Comparison of ENCODE assay signal across 31 cellular contexts in the genomic region with DNA sequence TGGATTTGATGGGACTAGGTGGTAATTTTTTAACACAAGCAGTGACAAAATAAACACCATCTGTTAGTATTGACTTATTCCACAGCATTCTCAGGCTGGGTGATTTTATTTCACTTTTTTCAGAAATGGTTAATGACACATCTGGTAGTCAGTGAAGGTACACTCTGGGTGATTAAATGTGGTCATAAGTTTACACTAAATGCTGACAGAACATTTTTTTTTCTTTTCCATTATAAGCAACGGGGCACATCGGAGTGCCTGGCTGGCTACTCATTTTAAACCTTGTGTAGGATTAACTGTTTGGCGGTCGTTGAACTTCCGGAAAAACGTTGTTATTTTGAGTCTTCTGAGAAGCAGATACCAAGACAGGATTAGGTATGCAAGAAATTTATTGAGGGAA.
A peak's percentile ranks its signal among the peaks of the same experiment; 100 is the strongest.
DNase-seq lines count a peak whose midpoint lies in the region; ATAC-seq, FAIRE-seq and TF ChIP-seq lines count a peak whose summit lies in the region.
"Had no signal": no experiment of that assay in that cellular context is flagged by ENCODE, and none has a peak within 500 bp of the region (broad histone marks: within the 10 kb centered on the region; RNA-seq: fewer than 3 reads in every experiment).

No MANE protein-coding gene starts in this region.

- no peak overlapping the region for H3K27ac Mint-ChIP-seq in activated naive CD4-positive, alpha-beta T cell treated with anti-CD3 and anti-CD28 coated beads, Interleukin-2, amount 50 U/mL, for 72 hours
- H3K27ac Mint-ChIP-seq: activated CD8-positive, alpha-beta memory T cell treated with anti-CD3 and anti-CD28 coated beads, Interleukin-2, amount 10 ng/mL, durations not matched to agents 7 days and 5 days; brain; endodermal cell; natural killer cell treated with Interleukin-12 subunit alpha and Interleukin-12 subunit beta and Interleukin-15 and Interleukin-18, amount 100 ng/mL, for 72 hours; T-helper 17 cell had no signal

- peak overlapping the region; percentile 59; the same call in 1 of the 2 replicates for H3K27ac ChIP-seq in MM.1S (ENCODE audit: low read length)
- H3K27ac ChIP-seq in hepatocyte, result no peak overlapping the region
- no peak overlapping the region for H3K27ac ChIP-seq in substantia nigra (ENCODE audit: low read depth, low read length, poor library complexity, severe bottlenecking)
- H3K27ac ChIP-seq: BLaER1, heart left ventricle, left lung, ovary, Peyer's patch, right atrium auricular region, SK-N-MC, upper lobe of right lung had no signal

- TF ChIP-seq CTCF in MM.1S (IDR thresholded peaks at IDR 0.05; ENCODE audit: low read length) (no peak), hepatocyte (IDR thresholded peaks at IDR 0.05; ENCODE audit: poor library complexity) (no peak)

- no peaks in the 10 kb centered on the region for H3K27me3 ChIP-seq in MM.1S (replicated peaks; ENCODE audit: insufficient read depth, low read length)
- peaks cover 2% of the 10 kb centered on the region for H3K27me3 ChIP-seq in hepatocyte
- H3K27me3 ChIP-seq: BLaER1, heart left ventricle, left lung, ovary, Peyer's patch, right atrium auricular region, upper lobe of right lung had no signal

- H3K9me3 ChIP-seq in MM.1S (replicated peaks; ENCODE audit: insufficient read depth, low read length) (no peaks in the 10 kb centered on the region), hepatocyte (ENCODE audit: low read depth) (no peaks in the 10 kb centered on the region)
- H3K9me3 ChIP-seq: BLaER1, HAP-1, heart left ventricle, left lung, ovary, Peyer's patch, right atrium auricular region, upper lobe of right lung had no signal

- FAIRE-seq in islet of Langerhans (lab: Jason Lieb, UNC), result peak; percentile 97
- FAIRE-seq: colon had no signal

- no peaks in the 10 kb centered on the region for H3K9me2 ChIP-seq in MM.1S (replicated peaks; ENCODE audit: insufficient read depth, low read length)
- no peaks in the 10 kb centered on the region for H3K9me2 ChIP-seq in hepatocyte (replicated peaks; ENCODE audit: insufficient read depth)

- no peaks in the 10 kb centered on the region for H3F3A ChIP-seq in MM.1S (ENCODE audit: insufficient read depth, low read length)

- H3K4me2 ChIP-seq in MM.1S (ENCODE audit: low read depth, low read length) (peak overlapping the region; percentile 40), hepatocyte (no peak overlapping the region)

- H3K4me1 ChIP-seq in MM.1S (ENCODE audit: low read length) (peaks cover 10% of the 10 kb centered on the region; the same call in 1 of the 2 replicates), hepatocyte (ENCODE audit: insufficient read depth) (no peaks in the 10 kb centered on the region)
- H3K4me1 ChIP-seq: heart left ventricle, left lung, Peyer's patch, right atrium auricular region, upper lobe of right lung had no signal

- H3K36me3 Mint-ChIP-seq in activated naive CD4-positive, alpha-beta T cell treated with anti-CD3 and anti-CD28 coated beads, Interleukin-2, amount 50 U/mL, for 72 hours, result no peaks in the 10 kb centered on the region
- H3K36me3 Mint-ChIP-seq: activated CD8-positive, alpha-beta memory T cell treated with anti-CD3 and anti-CD28 coated beads, Interleukin-2, amount 10 ng/mL, durations not matched to agents 7 days and 5 days; natural killer cell treated with Interleukin-12 subunit alpha and Interleukin-12 subunit beta and Interleukin-15 and Interleukin-18, amount 100 ng/mL, for 72 hours had no signal

- ATAC-seq in activated naive CD4-positive, alpha-beta T cell treated with anti-CD3 and anti-CD28 coated beads, Interleukin-2, amount 50 U/mL, for 72 hours, result no peak
- ATAC-seq: activated CD8-positive, alpha-beta memory T cell treated with anti-CD3 and anti-CD28 coated beads, Interleukin-2, amount 10 ng/mL, durations not matched to agents 7 days and 5 days; heart left ventricle; left lung; natural killer cell treated with Interleukin-12 subunit alpha and Interleukin-12 subunit beta and Interleukin-15 and Interleukin-18, amount 100 ng/mL, for 72 hours; T-helper 17 cell; upper lobe of right lung had no signal

- H3K4me3 ChIP-seq in MM.1S (ENCODE audit: low read length) (0 out of 2 replicates have a peak overlapping the region, but pooled peaks have one; percentile 18), hepatocyte (no peak overlapping the region)
- H3K4me3 ChIP-seq: BLaER1, HAP-1, heart left ventricle, left lung, ovary, Peyer's patch, right atrium auricular region, SK-N-MC, upper lobe of right lung had no signal

- H3K36me3 ChIP-seq in MM.1S (replicated peaks; ENCODE audit: insufficient read depth, low read length) (no peaks in the 10 kb centered on the region), hepatocyte (replicated peaks; ENCODE audit: insufficient read depth, low read depth) (no peaks in the 10 kb centered on the region)
- H3K36me3 ChIP-seq: HAP-1, heart left ventricle, left lung, ovary, Peyer's patch, right atrium auricular region, upper lobe of right lung had no signal

- H3K9ac ChIP-seq in MM.1S (ENCODE audit: low read length), result no peak overlapping the region
- H3K9ac ChIP-seq: BLaER1 had no signal

- H3K79me2 ChIP-seq in MM.1S (ENCODE audit: low read length) (no peaks in the 10 kb centered on the region), hepatocyte (no peaks in the 10 kb centered on the region)

- H2AFZ ChIP-seq in MM.1S (ENCODE audit: low read length) (0 out of 2 replicates have a peak overlapping the region, but pooled peaks have one; percentile 2), hepatocyte (no peak overlapping the region)

- DNase-seq in ELR (ENCODE audit: low read depth), result peak; percentile 27
- peak; percentile 73 for DNase-seq in MM.1S
- peak; percentile 50 for DNase-seq in amniotic epithelial cell (ENCODE audit: low read depth)
- no peak for DNase-seq in activated naive CD4-positive, alpha-beta T cell treated with anti-CD3 and anti-CD28 coated beads, Interleukin-2, amount 50 U/mL, for 72 hours (ENCODE audit: low spot score in 2 of 2)
- DNase-seq in amygdala (lab: John Stamatoyannopoulos, UW), result no peak
- no peak for DNase-seq in hepatocyte (ENCODE audit: low spot score)
- DNase-seq in substantia nigra (lab: John Stamatoyannopoulos, UW), result no peak
- DNase-seq: activated CD4-positive, alpha-beta T cell treated with anti-CD3 and anti-CD28 coated beads for 48 hours; activated CD8-positive, alpha-beta memory T cell treated with anti-CD3 and anti-CD28 coated beads, Interleukin-2, amount 10 ng/mL, durations not matched to agents 7 days and 5 days; activated naive CD4-positive, alpha-beta T cell treated with anti-CD3 and anti-CD28 coated beads, Interleukin-2, amount 50 U/mL, for 16 hours; endodermal cell; heart left ventricle; KG1; left lung; midbrain; NCI-H2029; NCI-H510A; ovary; Peyer's patch; stimulated activated CD4-positive, alpha-beta T cell treated with anti-CD3 and anti-CD28 coated beads, Interleukin-15, amount 100 ng/mL, for 24 hours; stimulated activated CD8-positive, alpha-beta memory T cell treated with anti-CD3 and anti-CD28 coated beads, Interleukin-4, amount 100 ng/mL, for 48 hours; T-helper 17 cell; upper lobe of right lung had no signal

- H4K20me1 ChIP-seq in MM.1S (ENCODE audit: insufficient read depth, low read length) (no peaks in the 10 kb centered on the region), hepatocyte (ENCODE audit: insufficient read depth, poor library complexity, severe bottlenecking) (no peaks in the 10 kb centered on the region)

- WGBS in hepatocyte (ENCODE audit: low lambda C conversion rate, missing lambda C conversion rate), result 82% methylated on average over 6 of the region's 6 CpGs

- peaks cover 0 to 7% of the 10 kb centered on the region in 2 donors for H3K9me3 Mint-ChIP-seq in activated naive CD4-positive, alpha-beta T cell treated with anti-CD3 and anti-CD28 coated beads, Interleukin-2, amount 50 U/mL, for 72 hours
- H3K9me3 Mint-ChIP-seq: natural killer cell treated with Interleukin-12 subunit alpha and Interleukin-12 subunit beta and Interleukin-15 and Interleukin-18, amount 100 ng/mL, for 72 hours had no signal

Comparison
In these comparisons a context has a peak if more than half of its experiments do, and no peak if none do; other contexts are left out.
1. DNase-seq: peak in ELR (single experiment), MM.1S (single experiment) and amniotic epithelial cell (single experiment); none in activated naive CD4-positive, alpha-beta T cell treated with anti-CD3 and anti-CD28 coated beads, Interleukin-2, amount 50 U/mL, for 72 hours (0 of 2), amygdala (0 of 56), hepatocyte (single experiment) and substantia nigra (0 of 49).